8 cellular contexts compared by ENCODE assay signal in genomic region chr15:31435256-31435781, GRCh38.
DNase-seq lines count a peak whose midpoint lies in the region; ATAC-seq and TF ChIP-seq lines count a peak whose summit lies in the region.

No MANE protein-coding gene starts in this region.

- WGBS in testis, 2 donors, result 30 to 44% methylated on average over 14 of the region's 14 CpGs

- peak; percentile 75 for ATAC-seq in CD4-positive, alpha-beta T cell (ENCODE audit: poor library complexity)
- ATAC-seq in GM19397 (IDR thresholded peaks at IDR 0.05; ENCODE audit: unreplicated experiment), result peak; percentile 50
- peak; percentile 49 for ATAC-seq in HG03521 (IDR thresholded peaks at IDR 0.05; ENCODE audit: unreplicated experiment)
- peak; percentile 21 for ATAC-seq in foreskin keratinocyte

- no peaks in the 10 kb centered on the region for H3K9me3 Mint-ChIP-seq in CD4-positive, alpha-beta T cell

- peak; percentile 45 for TF ChIP-seq CTCF in CD4-positive, alpha-beta T cell (IDR thresholded peaks at IDR 0.05)
- TF ChIP-seq CTCF in foreskin keratinocyte (conservative IDR thresholded peaks at IDR 0.05) (peak; percentile 87), testis (IDR thresholded peaks at IDR 0.05) (peak; percentile 50 to 59 (median 58))

- H3K4me1 ChIP-seq in foreskin keratinocyte (peaks cover 28% of the 10 kb centered on the region), testis (peaks cover 13% of the 10 kb centered on the region)

- H3K4me3 ChIP-seq in testis, result no peak overlapping the region

- CTCF ChIA-PET in CD4-positive, alpha-beta T cell (lab: Charles Lee), result interaction anchor here (0.6 to 2.5 kb wide), 22 partner anchors 10 to 306 kb away, joined by 3 to 26 read pairs (median 4); partner anchors contain the start of gene KLF13

- H3K9me3 ChIP-seq in CD4-positive, alpha-beta T cell (ENCODE audit: control insufficient read depth, low read length), result no peaks in the 10 kb centered on the region
- H3K9me3 ChIP-seq in testis, result no peaks in the 10 kb centered on the region

- intact Hi-C loops in CD4-positive, alpha-beta T cell (cut with DNase I, micrococcal nuclease), result loop anchor here (1.0 to 5.0 kb wide), 7 partner anchors 37 to 233 kb away; partner anchors contain the start of gene KLF13 (in 1 of the 2)
- intact Hi-C loops in testis (cut with DNase I; ENCODE audit: low total_unique reads), result no loop called here

- H3K27ac ChIP-seq in CD4-positive, alpha-beta T cell (ENCODE audit: low read depth, low read length), result peak overlapping the region; percentile 88
- peak overlapping the region; percentile 99 for H3K27ac ChIP-seq in foreskin keratinocyte
- peak overlapping the region in 1 of 2 donors; percentile 39 for H3K27ac ChIP-seq in testis

- no peak for TF ChIP-seq POLR2A in testis (IDR thresholded peaks at IDR 0.05)

- H3K36me3 ChIP-seq in testis (ENCODE audit: low read depth, missing control alignments), result no peaks in the 10 kb centered on the region

- POLR2A ChIA-PET in CD4-positive, alpha-beta T cell (lab: Charles Lee), result interaction anchor here (0.8 to 8.1 kb wide), 39 partner anchors 13 to 235 kb away, joined by 3 to 216 read pairs (median 6); partner anchors contain the start of gene KLF13

- H3K27ac Mint-ChIP-seq in CD4-positive, alpha-beta T cell, result peak overlapping the region; percentile 98

- H3K4me1 Mint-ChIP-seq in CD4-positive, alpha-beta T cell (ENCODE audit: low read depth), result peaks cover 76% of the 10 kb centered on the region

- H3K27me3 ChIP-seq in CD4-positive, alpha-beta T cell (ENCODE audit: control insufficient read depth, insufficient read depth, low read length), result no peaks in the 10 kb centered on the region
- H3K27me3 ChIP-seq in foreskin keratinocyte (no peaks in the 10 kb centered on the region), testis (no peaks in the 10 kb centered on the region)

- H3K27me3 Mint-ChIP-seq in CD4-positive, alpha-beta T cell, result no peaks in the 10 kb centered on the region

- peak overlapping the region; percentile 84 for H3K4me3 Mint-ChIP-seq in CD4-positive, alpha-beta T cell

- no peaks in the 10 kb centered on the region for H3K36me3 Mint-ChIP-seq in CD4-positive, alpha-beta T cell (ENCODE audit: low read depth)

- peak; percentile 61 to 89 (median 77) for DNase-seq in CD4-positive, alpha-beta T cell
- peak; percentile 96 for DNase-seq in RPMI7951 (ENCODE audit: low read depth)
- DNase-seq in activated T-helper 9 cell treated with anti-CD3 and anti-CD28 coated beads, Interleukin-2, amount 50 U/mL, for 16 hours (ENCODE audit: low read depth), result peak; percentile 70
- peak in 1 of 2 donors; percentile 57 for DNase-seq in foreskin keratinocyte
- peak; percentile 50 for DNase-seq in occipital lobe (lab: John Stamatoyannopoulos, UW)
- peak; percentile 87 for DNase-seq in testis

Comparison
In these comparisons a context has a peak if more than half of its experiments do, and no peak if none do; other contexts are left out.
1. ATAC-seq: peak in every context shown above with its lines; median percentile 75 in CD4-positive, alpha-beta T cell; 50 in GM19397; 49 in HG03521; 21 in foreskin keratinocyte.